Comparison of ENCODE assay signal across 10 cellular contexts in genomic region chr12:64687816-64688599, GRCh38.
DNase-seq lines count a peak whose midpoint lies in the region; ATAC-seq and TF ChIP-seq lines count a peak whose summit lies in the region.
"Had no signal": no experiment of that assay in that cellular context is flagged by ENCODE, and none has a peak within 500 bp of the region (broad histone marks: within the 10 kb centered on the region; RNA-seq: fewer than 3 reads in every experiment).

No MANE protein-coding gene starts in this region.

- ATAC-seq in stimulated activated memory B cell treated with anti-CD40 and anti-IgM and Interleukin-4, amounts not matched to agents 10 μg/mL and 1 μg/mL and 100 μg/mL, for 72 hours, result no peak
- no peak for ATAC-seq in GM19455 (IDR thresholded peaks at IDR 0.05; ENCODE audit: unreplicated experiment)
- ATAC-seq in HG03520 (IDR thresholded peaks at IDR 0.05; ENCODE audit: unreplicated experiment), result no peak
- ATAC-seq: lower lobe of right lung had no signal

- H3K27me3 Mint-ChIP-seq in stimulated activated memory B cell treated with anti-CD40 and anti-IgM and Interleukin-4, amounts not matched to agents 10 μg/mL and 1 μg/mL and 100 μg/mL, for 72 hours, result no peaks in the 10 kb centered on the region

- peaks cover 67% of the 10 kb centered on the region for H3K36me3 Mint-ChIP-seq in stimulated activated memory B cell treated with anti-CD40 and anti-IgM and Interleukin-4, amounts not matched to agents 10 μg/mL and 1 μg/mL and 100 μg/mL, for 72 hours

- DNase-seq in NOMO-1 treated with DMSO at 0.1 percent for 48 hours (lab: John Stamatoyannopoulos, UW; ENCODE audit: unreplicated experiment) (peak; percentile 23), NOMO-1 treated with dmso at 0.1 percent for 144 hours (lab: John Stamatoyannopoulos, UW; ENCODE audit: unreplicated experiment) (no peak), glomerular visceral epithelial cell (ENCODE audit: extremely low spot score) (peak; percentile 8), NCI-H2081 treated with DMSO at 0.1 percent for 48 hours (lab: John Stamatoyannopoulos, UW) (no peak)
- DNase-seq: lower lobe of right lung, NCI-H526 treated with DMSO at 0.1 percent for 48 hours had no signal

- no peaks in the 10 kb centered on the region for H3K9me3 Mint-ChIP-seq in stimulated activated memory B cell treated with anti-CD40 and anti-IgM and Interleukin-4, amounts not matched to agents 10 μg/mL and 1 μg/mL and 100 μg/mL, for 72 hours

- H3K27ac Mint-ChIP-seq in stimulated activated memory B cell treated with anti-CD40 and anti-IgM and Interleukin-4, amounts not matched to agents 10 μg/mL and 1 μg/mL and 100 μg/mL, for 72 hours, result peak overlapping the region; percentile 30

- H3K4me1 Mint-ChIP-seq in stimulated activated memory B cell treated with anti-CD40 and anti-IgM and Interleukin-4, amounts not matched to agents 10 μg/mL and 1 μg/mL and 100 μg/mL, for 72 hours, result peaks cover 24% of the 10 kb centered on the region

- no peak for TF ChIP-seq CTCF in VCaP (conservative IDR thresholded peaks at IDR 0.05)

- no peak overlapping the region for H3K4me3 Mint-ChIP-seq in stimulated activated memory B cell treated with anti-CD40 and anti-IgM and Interleukin-4, amounts not matched to agents 10 μg/mL and 1 μg/mL and 100 μg/mL, for 72 hours

- peak overlapping the region; percentile 90 for H3K27ac ChIP-seq in VCaP
- H3K27ac ChIP-seq: lower lobe of right lung had no signal

Comparison
In these comparisons a context has a peak if more than half of its experiments do, and no peak if none do; other contexts are left out.
1. DNase-seq: peak in NOMO-1 treated with DMSO at 0.1 percent for 48 hours (single experiment) and glomerular visceral epithelial cell (single experiment); none in NOMO-1 treated with dmso at 0.1 percent for 144 hours (single experiment) and NCI-H2081 treated with DMSO at 0.1 percent for 48 hours (single experiment).